ENCODE assay signal across 30 cellular contexts in the genomic region with DNA sequence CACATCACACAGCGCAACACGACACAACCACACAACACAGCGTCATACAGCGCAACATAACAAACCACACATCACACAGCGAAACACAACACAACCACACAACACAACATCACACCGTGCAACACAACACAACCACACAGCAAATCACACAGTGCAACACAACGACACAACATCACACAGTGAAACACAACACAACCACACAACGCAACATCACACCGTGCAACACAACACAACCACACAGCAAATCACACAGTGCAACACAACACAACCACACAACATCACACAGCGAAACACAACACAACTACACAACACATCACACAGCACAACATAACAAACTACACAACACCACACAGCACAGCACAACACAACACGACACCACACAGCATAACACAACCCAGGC. TPM values are rescaled to one million over a fixed set of nuclear protein-coding genes. Genes with fewer than 3 reads are reported as not detected.
DNase-seq lines count a peak whose midpoint lies in the region; FAIRE-seq and TF ChIP-seq lines count a peak whose summit lies in the region.
"Had no signal": no experiment of that assay in that cellular context is flagged by ENCODE, and none has a peak within 500 bp of the region (broad histone marks: within the 10 kb centered on the region; RNA-seq: fewer than 3 reads in every experiment).

No MANE protein-coding gene starts in this region.

- TF ChIP-seq EP300 in H1 (IDR thresholded peaks at IDR 0.05; ENCODE audit: borderline replicate concordance in 1 of 2, low read depth in 2 of 2, low read length in 2 of 2): no peak

- TF ChIP-seq RAD21 in H1 (IDR thresholded peaks at IDR 0.05 in 1 of 2, conservative IDR thresholded peaks at IDR 0.05 in 1 of 2; ENCODE audit: low read depth in 2 of 2, low read length in 2 of 2): no peak

- peaks cover 0 to 19% (median 7%) of the 10 kb centered on the region in 4 experiments; a peak in 6 of 7 replicates for H3K4me1 ChIP-seq in H1 (replicated peaks in 1 of 4; ENCODE audit: control insufficient read depth in 3 of 4, insufficient read depth in 4 of 4, low read length in 3 of 4)
- H3K4me1 ChIP-seq in trophoblast cell (ENCODE audit: control insufficient read depth in 1 of 2, insufficient read depth in 2 of 2, low read length in 2 of 2): peaks cover 4 to 6% of the 10 kb centered on the region in 2 experiments
- peaks cover 5% of the 10 kb centered on the region in 2 donors for H3K4me1 ChIP-seq in thyroid gland
- H3K4me1 ChIP-seq: Caco-2 had no signal

- peak overlapping the region; percentile 25 for H3K27ac Mint-ChIP-seq in activated naive CD4-positive, alpha-beta T cell treated with anti-CD3 and anti-CD28 coated beads, Interleukin-2, amount 50 U/mL, for 24 hours
- H3K27ac Mint-ChIP-seq: B cell; CD8-positive, alpha-beta T cell had no signal

- no peaks in the 10 kb centered on the region for H3K36me3 Mint-ChIP-seq in activated naive CD4-positive, alpha-beta T cell treated with anti-CD3 and anti-CD28 coated beads, Interleukin-2, amount 50 U/mL, for 24 hours
- H3K36me3 Mint-ChIP-seq: CD8-positive, alpha-beta T cell had no signal

- H2BK120ac ChIP-seq in H1 (replicated peaks; ENCODE audit: low read depth, low read length) (no peak overlapping the region), trophoblast cell (ENCODE audit: insufficient read depth, low read length, poor library complexity) (no peak overlapping the region)

- CTCF ChIA-PET in H1 (lab: Charles Lee; ENCODE audit: partially characterized antibody): interaction anchor here (1.6 kb wide), 1 partner anchor 254 kb away, joined by 3 read pairs; no protein-coding TSS in a partner anchor

- H3K9ac ChIP-seq in H1 (replicated peaks in 1 of 4; ENCODE audit: extremely low read depth in 1 of 4, low read depth in 3 of 4, low read length in 3 of 4) (peak overlapping the region in 1 of 4 experiments; percentile 42; a peak in 2 of 7 replicates), trophoblast cell (ENCODE audit: low read length) (no peak overlapping the region)
- H3K9ac ChIP-seq: GM23248, SK-N-SH had no signal

- H4K91ac ChIP-seq in H1 (replicated peaks; ENCODE audit: insufficient read length, low read length) (peak overlapping the region; percentile 36), trophoblast cell (ENCODE audit: low read depth, low read length) (no peak overlapping the region)

- H3K27me3 Mint-ChIP-seq in activated naive CD4-positive, alpha-beta T cell treated with anti-CD3 and anti-CD28 coated beads, Interleukin-2, amount 50 U/mL, for 24 hours: peaks cover 15% of the 10 kb centered on the region

- POLR2A ChIA-PET in H1 (lab: Charles Lee; ENCODE audit: partially characterized antibody): no interaction called here

- no peak for DNase-seq in activated naive CD4-positive, alpha-beta T cell treated with Interleukin-2 at 50 U/mL for 16 hours
- no peak for DNase-seq in HTR-8/SVneo (ENCODE audit: insufficient read length, low spot score)
- DNase-seq in H1 (ENCODE audit: low read depth in 1 of 2, low spot score in 2 of 2): no peak
- no peak for DNase-seq in trophoblast cell
- no peak for DNase-seq in stimulated activated CD4-positive, alpha-beta T cell treated with anti-CD3 and anti-CD28 coated beads, Interleukin-4, amount 100 ng/mL, for 24 hours
- no peak for DNase-seq in thyroid gland
- DNase-seq in head of caudate nucleus: no peak
- DNase-seq: Caco-2; CD8-positive, alpha-beta T cell; DMS79 treated with DMSO at 0.1 percent for 48 hours; GF-D8; GM23248; HCEC 1CT; KBM-7; MV-4-11; NCI-H1105; NCI-H146; NCI-H1930; NCI-H2107; NCI-H446 treated with DMSO at 0.1 percent for 48 hours; NCI-H526; NK-92 treated with Interleukin-12 subunit alpha and Interleukin-12 subunit beta, amount 100 ng/mL, for 24 hours; PC-3; SK-N-SH had no signal

- H4K8ac ChIP-seq in H1 (ENCODE audit: extremely low read depth, insufficient read depth, low read length) (no peak overlapping the region), trophoblast cell (ENCODE audit: low read depth, low read length) (no peak overlapping the region)

- H3K18ac ChIP-seq in H1 (ENCODE audit: extremely low read depth, low read length): peak overlapping the region; percentile 48; the same call in 1 of the 2 replicates
- H3K18ac ChIP-seq in trophoblast cell (ENCODE audit: low read length): no peak overlapping the region

- H2AK5ac ChIP-seq in H1 (ENCODE audit: low read depth, low read length) (peak overlapping the region; percentile 100), trophoblast cell (ENCODE audit: low read length) (no peak overlapping the region)

- H3K56ac ChIP-seq in H1 (replicated peaks; ENCODE audit: insufficient read length, low read depth, low read length): no peak overlapping the region

- FAIRE-seq in HTR-8/SVneo (lab: Jason Lieb, UNC) (peak; percentile 99), H1 (lab: Jason Lieb, UNC) (peak; percentile 95)
- FAIRE-seq: GM18507 had no signal

- H3K14ac ChIP-seq in H1 (ENCODE audit: insufficient read length): no peak overlapping the region
- H3K14ac ChIP-seq in trophoblast cell (ENCODE audit: low read length): no peak overlapping the region

- no peak overlapping the region for H2BK20ac ChIP-seq in H1 (ENCODE audit: low read length)

- WGBS in H1 (ENCODE audit: extremely low coverage in 1 of 2, insufficient coverage in 1 of 2, insufficient read length in 1 of 2, insufficient replicate concordance in 2 of 2, low coverage in 1 of 2, low lambda C conversion rate in 2 of 2, missing lambda C conversion rate in 1 of 2), 2 experiments: 96% methylated on average over 11 of the region's 11 CpGs; no CpG with 5 or more reads in 1 of the 2 experiments
- WGBS in trophoblast cell (ENCODE audit: extremely low coverage, insufficient coverage, insufficient read length): 100% methylated on average over 6 of the region's 11 CpGs
- 91 to 96% methylated on average over 11 of the region's 11 CpGs for WGBS in thyroid gland, 2 donors

- H3K36me3 ChIP-seq in H1 (ENCODE audit: control insufficient read depth in 2 of 4, insufficient read depth in 4 of 4, low read length in 3 of 4) (no peaks in the 10 kb centered on the region; a peak in 1 of 8 replicates), trophoblast cell (ENCODE audit: control insufficient read depth in 1 of 2, insufficient read depth in 2 of 2, low read length in 2 of 2) (no peaks in the 10 kb centered on the region), thyroid gland (no peaks in the 10 kb centered on the region)

- H2BK5ac ChIP-seq in H1 (ENCODE audit: low read depth, low read length) (peak overlapping the region; percentile 84), trophoblast cell (ENCODE audit: low read depth, low read length, poor library complexity) (no peak overlapping the region)

- no peak overlapping the region for H3K4me3 Mint-ChIP-seq in activated naive CD4-positive, alpha-beta T cell treated with anti-CD3 and anti-CD28 coated beads, Interleukin-2, amount 50 U/mL, for 24 hours
- H3K4me3 Mint-ChIP-seq: B cell; CD8-positive, alpha-beta T cell had no signal

- H2BK12ac ChIP-seq in H1 (ENCODE audit: low read depth, low read length) (peak overlapping the region; percentile 99), trophoblast cell (ENCODE audit: low read length) (no peak overlapping the region)

- no peak overlapping the region for H3K27ac ChIP-seq in H1 (ENCODE audit: low read depth, low read length)
- H3K27ac ChIP-seq in trophoblast cell (ENCODE audit: low read depth, low read length): no peak overlapping the region
- H3K27ac ChIP-seq in thyroid gland: no peak overlapping the region
- H3K27ac ChIP-seq: 22Rv1, C4-2B, GM23248, HL-60 had no signal

- TF ChIP-seq CTCF in H1 (IDR thresholded peaks at IDR 0.05; ENCODE audit: control extremely low read depth in 1 of 3, insufficient read depth in 1 of 3, low read depth in 1 of 3, low read length in 3 of 3): no peak
- no peak for TF ChIP-seq CTCF in thyroid gland (IDR thresholded peaks at IDR 0.05)

- H4K5ac ChIP-seq in H1 (ENCODE audit: insufficient read length, low read depth, low read length): no peak overlapping the region

- no peaks in the 10 kb centered on the region for H3K9me3 Mint-ChIP-seq in activated naive CD4-positive, alpha-beta T cell treated with anti-CD3 and anti-CD28 coated beads, Interleukin-2, amount 50 U/mL, for 24 hours
- H3K9me3 Mint-ChIP-seq: CD8-positive, alpha-beta T cell had no signal

- H4K20me1 ChIP-seq in H1 (replicated peaks in 1 of 2; ENCODE audit: control insufficient read depth in 1 of 2, insufficient read depth in 2 of 2, low read length in 2 of 2): peaks cover 0 to 6% of the 10 kb centered on the region in 2 experiments

- H3K4me3 ChIP-seq in H1 (ENCODE audit: extremely low read depth in 1 of 4, insufficient read depth in 2 of 4, low read depth in 3 of 4, low read length in 4 of 4): no peak overlapping the region
- peak overlapping the region; percentile 5 for H3K4me3 ChIP-seq in trophoblast cell (ENCODE audit: low read depth, low read length)
- no peak overlapping the region for H3K4me3 ChIP-seq in thyroid gland (replicated peaks in 1 of 3)
- H3K4me3 ChIP-seq: GM23248 had no signal

- intact Hi-C loops in thyroid gland (cut with DNase I) (no loop called here), head of caudate nucleus (cut with DNase I) (no loop called here)

- H3K4ac ChIP-seq in H1 (replicated peaks; ENCODE audit: insufficient read length, low read depth, low read length): peak overlapping the region; percentile 89
- H3K4ac ChIP-seq in trophoblast cell (ENCODE audit: low read depth, low read length): no peak overlapping the region

- 0 out of 4 replicates have a peak, but pooled peaks cover 0 to 3% of the 10 kb centered on the region in 2 experiments for H3K79me2 ChIP-seq in H1 (ENCODE audit: control insufficient read depth in 1 of 2, insufficient read depth in 2 of 2, low read length in 2 of 2)
- no peaks in the 10 kb centered on the region for H3K79me2 ChIP-seq in trophoblast cell (ENCODE audit: control insufficient read depth, insufficient read depth, low read length, poor library complexity)

- no peak overlapping the region for H4K12ac ChIP-seq in trophoblast cell (ENCODE audit: low read depth, low read length)

- H3K9me3 ChIP-seq in H1 (ENCODE audit: insufficient read depth in 2 of 2, low read depth in 1 of 2, low read length in 1 of 2) (0 out of 4 replicates have a peak, but pooled peaks cover 0 to 4% of the 10 kb centered on the region in 2 experiments), trophoblast cell (ENCODE audit: insufficient read depth, low read depth, low read length) (peaks cover 15% of the 10 kb centered on the region), thyroid gland (no peaks in the 10 kb centered on the region)
- H3K9me3 ChIP-seq: Caco-2, SK-N-SH had no signal

- TF ChIP-seq POLR2A in H1 (IDR thresholded peaks at IDR 0.05; ENCODE audit: control extremely low read depth in 1 of 2, low read depth in 2 of 2, low read length in 2 of 2) (no peak), thyroid gland (IDR thresholded peaks at IDR 0.05) (no peak)

- no peaks in the 10 kb centered on the region for H3K4me1 Mint-ChIP-seq in activated naive CD4-positive, alpha-beta T cell treated with anti-CD3 and anti-CD28 coated beads, Interleukin-2, amount 50 U/mL, for 24 hours

- H3K23ac ChIP-seq in H1 (ENCODE audit: insufficient read length) (no peak overlapping the region), trophoblast cell (ENCODE audit: low read length) (no peak overlapping the region)

- no peak overlapping the region for H3K4me2 ChIP-seq in H1 (ENCODE audit: insufficient read depth in 1 of 2, low read depth in 2 of 2, low read length in 2 of 2)
- no peak overlapping the region for H3K4me2 ChIP-seq in trophoblast cell (ENCODE audit: low read length)
- H3K4me2 ChIP-seq: SK-N-SH had no signal

- H3K27me3 ChIP-seq in H1 (replicated peaks in 1 of 4; ENCODE audit: control insufficient read depth in 3 of 4, extremely low read depth in 1 of 4, insufficient read depth in 3 of 4, low read length in 3 of 4) (peaks cover 25 to 60% (median 40%) of the 10 kb centered on the region in 4 experiments), trophoblast cell (ENCODE audit: insufficient read depth, low read length) (peaks cover 4% of the 10 kb centered on the region), thyroid gland (no peaks in the 10 kb centered on the region)

- peaks cover 8% of the 10 kb centered on the region for H3K23me2 ChIP-seq in H1 (ENCODE audit: low read depth, low read length)

- H2AFZ ChIP-seq in H1 (ENCODE audit: low read length) (no peak overlapping the region), trophoblast cell (ENCODE audit: insufficient read depth, low read length, poor library complexity) (no peak overlapping the region)
- H2AFZ ChIP-seq: GM23248 had no signal

- peak overlapping the region; percentile 98 for H2BK15ac ChIP-seq in H1 (ENCODE audit: low read length)

- H3K79me1 ChIP-seq in H1 (ENCODE audit: low read depth, low read length) (peaks cover 4% of the 10 kb centered on the region), trophoblast cell (ENCODE audit: low read length) (no peaks in the 10 kb centered on the region)

RNA-seq across cellular contexts. Expression of gene PTCH1, which starts 40.4 kb away (rescaled TPM):
- 34.1 and 42.3 TPM in 2 replicates for total RNA-seq in H1 (2021; fragmentation: NEBNext Ultra II Directional; extraction: Animal tissue kit (Norgen Biotek cat#: 25700))
- polyA plus RNA-seq in H1 (2011; rRNA removed): 6.4 and 17.9 TPM in 2 replicates
- 6.7 TPM for polyA plus RNA-seq in H1 (2011; cell fraction: cytosol; rRNA removed)
- polyA plus RNA-seq in H1 (2011; cell fraction: nucleus; rRNA removed): 30.2 TPM
- 8.8 to 11.1 TPM (median 10.7 TPM) in 4 replicates for polyA plus RNA-seq in H1 (2012, experiment 1 of 2)
- polyA plus RNA-seq in H1 (2012, experiment 2 of 2): 14.3 TPM
- 12.6 TPM for polyA plus RNA-seq in H1 (2013, experiment 1 of 2)
- 12.5 TPM for polyA plus RNA-seq in H1 (2013, experiment 2 of 2)
- 18.6 and 19.0 TPM in 2 replicates for polyA minus RNA-seq in H1 (2011; rRNA and poly(A)+ RNA removed)
- polyA minus RNA-seq in H1 (2011; cell fraction: cytosol; rRNA and poly(A)+ RNA removed): 24.4 TPM
- 60.1 TPM for polyA minus RNA-seq in H1 (2011; cell fraction: nucleus; rRNA and poly(A)+ RNA removed)
- 13.6 and 13.7 TPM in 2 replicates for polyA plus RNA-seq in trophoblast cell (2013)
- total RNA-seq in thyroid gland: 100 to 1,000 TPM in 1 of 4 donors, 10 to 100 TPM in 3; 10.7 to 293 (median 16.3) TPM
